In the genomic region with DNA sequence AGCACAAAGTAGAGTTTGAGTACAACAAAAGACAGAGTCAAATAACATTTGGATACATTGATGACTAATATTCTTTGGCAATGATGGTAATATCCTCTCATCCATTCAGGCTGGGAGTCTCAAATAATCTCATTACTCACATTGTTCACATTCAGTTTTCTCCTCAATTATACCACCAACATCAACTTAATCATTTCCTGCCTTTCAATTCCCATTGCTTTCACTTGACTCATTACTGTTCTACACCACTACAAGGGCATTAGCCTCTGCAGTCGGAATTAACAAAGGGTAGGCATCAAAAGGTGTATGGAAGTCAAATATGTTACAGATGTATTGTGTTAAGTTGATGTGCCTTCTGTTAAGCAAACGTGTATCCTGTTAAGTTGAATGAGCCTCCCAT, we compare ENCODE assay signal across 12 cellular contexts.
DNase-seq lines count a peak whose midpoint lies in the region; TF ChIP-seq lines count a peak whose summit lies in the region.
"Had no signal": no experiment of that assay in that cellular context is flagged by ENCODE, and none has a peak within 500 bp of the region (broad histone marks: within the 10 kb centered on the region; RNA-seq: fewer than 3 reads in every experiment).

No MANE protein-coding gene starts in this region.

- DNase-seq in HCEC 1CT (peak; percentile 93), RWPE1 (ENCODE audit: low spot score) (peak; percentile 91), fibroblast of gingiva (ENCODE audit: low read depth) (peak; percentile 59), stromal cell of bone marrow (ENCODE audit: low read depth) (peak; percentile 76), nucleus accumbens (lab: John Stamatoyannopoulos, UW) (no peak), COR-L47 (lab: John Stamatoyannopoulos, UW) (no peak)
- DNase-seq in activated CD4-positive, alpha-beta T cell treated with anti-CD3 and anti-CD28 coated beads, Interleukin-2, amount 50 U/mL, for 1 hour = no peak
- DNase-seq: activated naive CD4-positive, alpha-beta T cell treated with Interleukin-2 at 50 U/mL for 16 hours; DMS79; KG1; spleen; T-helper 17 cell had no signal

- no peak overlapping the region for H3K27ac ChIP-seq in RWPE1
- H3K27ac ChIP-seq: spleen had no signal

- POLR2A ChIA-PET in RWPE1 (lab: Yijun Ruan, JAX; ENCODE audit: low non-redundant PET) = no interaction called here

- no peak for TF ChIP-seq CTCF in RWPE1 (conservative IDR thresholded peaks at IDR 0.05; ENCODE audit: low read depth)

- CTCF ChIA-PET in RWPE1 (lab: Yijun Ruan, JAX) = no interaction called here

Comparison
In these comparisons a context has a peak if more than half of its experiments do, and no peak if none do; other contexts are left out.
1. DNase-seq: peak in HCEC 1CT (single experiment), RWPE1 (single experiment), fibroblast of gingiva (single experiment) and stromal cell of bone marrow (single experiment); none in activated CD4-positive, alpha-beta T cell treated with anti-CD3 and anti-CD28 coated beads, Interleukin-2, amount 50 U/mL, for 1 hour (single experiment), nucleus accumbens (0 of 56) and COR-L47 (single experiment).